Comparison of ENCODE assay signal across 23 cellular contexts in genomic region chr6:123661105-123661891, GRCh38. TPM values are rescaled to one million over a fixed set of nuclear protein-coding genes. Genes with fewer than 3 reads are reported as not detected.
"Had no signal": no experiment of that assay in that cellular context is flagged by ENCODE, and none has a peak within 500 bp of the region (broad histone marks: within the 10 kb centered on the region; RNA-seq: fewer than 3 reads in every experiment).

No MANE protein-coding gene starts in this region.

- DNase-seq: stimulated activated CD4-positive, alpha-beta T cell treated with anti-CD3 and anti-CD28 coated beads, Interleukin-2, amount 100 ng/mL, for 48 hours; stimulated activated CD4-positive, alpha-beta T cell treated with anti-CD3 and anti-CD28 coated beads, Interleukin-4, amount 100 ng/mL, for 1 hour; stimulated activated CD4-positive, alpha-beta T cell treated with anti-CD3 and anti-CD28 coated beads, Interleukin-4, amount 100 ng/mL, for 24 hours; stimulated activated CD4-positive, alpha-beta T cell treated with anti-CD3 and anti-CD28 coated beads, Interleukin-4, amount 100 ng/mL, for 4 hours; stimulated activated CD8-positive, alpha-beta memory T cell treated with anti-CD3 and anti-CD28 coated beads, Interleukin-4, amount 100 ng/mL, for 48 hours; stimulated activated naive B cell treated with anti-CD40 and anti-IgM and Interleukin-4, amounts not matched to agents 10 μg/mL and 1 μg/mL and 100 μg/mL, for 72 hours; stimulated activated naive CD4-positive, alpha-beta T cell; stimulated activated naive CD4-positive, alpha-beta T cell treated with Interleukin-2 at 50 U/mL for 16 hours; stimulated activated naive CD8-positive, alpha-beta T cell treated with anti-CD3 and anti-CD28 coated beads, Interleukin-15, amount 100 ng/mL, for 72 hours; stimulated activated naive CD8-positive, alpha-beta T cell treated with anti-CD3 and anti-CD28 coated beads, Interleukin-15, Interleukin-2, amounts not matched to agents 100 U/mL and 50 U/mL, for 24 hours; stomach; substantia nigra; testis; thyroid gland; tibial artery; transverse colon; trophoblast cell; upper lobe of left lung; upper lobe of right lung; uterus had no signal

- ATAC-seq: stimulated activated naive B cell treated with anti-CD40 and anti-IgM and Interleukin-4, amounts not matched to agents 10 μg/mL and 1 μg/mL and 100 μg/mL, for 72 hours; stimulated activated naive CD8-positive, alpha-beta T cell treated with anti-CD3 and anti-CD28 coated beads, Interleukin-15, amount 100 ng/mL, for 72 hours; stimulated activated naive CD8-positive, alpha-beta T cell treated with anti-CD3 and anti-CD28 coated beads, Interleukin-15, Interleukin-2, amounts not matched to agents 100 U/mL and 50 U/mL, for 24 hours; upper lobe of right lung had no signal

- H3K9me3 ChIP-seq: stomach, suprapubic skin, testis, thoracic aorta, thyroid gland, tibial artery, transverse colon, upper lobe of left lung, upper lobe of right lung, uterus, vagina had no signal

- H3K4me1 ChIP-seq: stomach, suprapubic skin, testis, thyroid gland, tibial artery, transverse colon, upper lobe of left lung, upper lobe of right lung, uterus, vagina had no signal

- H3K36me3 ChIP-seq: stomach, suprapubic skin, thoracic aorta, thyroid gland, tibial artery, transverse colon, upper lobe of left lung, upper lobe of right lung, uterus, vagina had no signal

- H3K27me3 ChIP-seq: stomach, suprapubic skin, testis, thyroid gland, tibial artery, transverse colon, upper lobe of left lung, upper lobe of right lung, uterus, vagina had no signal

- H3K4me3 ChIP-seq: stomach, suprapubic skin, testis, thoracic aorta, thyroid gland, tibial artery, transverse colon, upper lobe of left lung, upper lobe of right lung, uterus, vagina had no signal

- H3K27ac ChIP-seq: stomach, suprapubic skin, testis, thoracic aorta, thyroid gland, tibial artery, transverse colon, upper lobe of left lung, upper lobe of right lung, uterus, vagina had no signal

RNA-seq across cellular contexts. Expression of gene TRDN, which starts 24.5 kb away (rescaled TPM):
- total RNA-seq: suprapubic skin, thyroid gland, upper lobe of right lung, vagina had no signal
